In the genomic region with DNA sequence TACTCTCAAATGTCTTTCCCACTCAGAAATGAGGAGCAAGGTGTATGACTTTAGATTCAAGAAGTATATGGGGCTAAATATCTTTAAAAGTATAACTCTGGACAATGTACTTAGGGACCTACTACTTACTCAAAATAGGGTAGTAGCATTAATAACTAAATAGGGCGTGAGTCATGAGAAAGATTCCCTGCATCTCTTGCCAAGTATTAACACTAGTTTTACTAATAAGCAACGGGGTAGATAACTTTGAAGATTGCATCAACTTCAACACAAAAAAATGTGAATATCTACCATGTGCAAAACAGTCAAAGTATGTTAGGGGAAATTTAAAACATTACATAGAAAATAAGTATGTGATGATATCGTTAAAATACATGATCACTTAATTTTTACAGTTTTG, we compare ENCODE assay signal across 23 cellular contexts.
"Had no signal": no experiment of that assay in that cellular context is flagged by ENCODE, and none has a peak within 500 bp of the region (broad histone marks: within the 10 kb centered on the region; RNA-seq: fewer than 3 reads in every experiment).

No MANE protein-coding gene starts in this region.

- H3K4me3 Mint-ChIP-seq: natural killer cell; stimulated activated naive CD8-positive, alpha-beta T cell treated with anti-CD3 and anti-CD28 coated beads, Interleukin-15, amount 100 ng/mL, for 72 hours had no signal

- ATAC-seq: foreskin keratinocyte; gastroesophageal sphincter; heart left ventricle; left colon; lower lobe of right lung; natural killer cell; pancreas; right lobe of liver; stimulated activated naive CD8-positive, alpha-beta T cell treated with anti-CD3 and anti-CD28 coated beads, Interleukin-15, amount 100 ng/mL, for 72 hours had no signal

- H3K9me3 ChIP-seq: esophagus muscularis mucosa, gastroesophageal sphincter, heart left ventricle, left ventricle myocardium inferior, lower lobe of right lung, pancreas, right lobe of liver, thyroid gland had no signal

- H3K4me3 ChIP-seq: dorsolateral prefrontal cortex, esophagus muscularis mucosa, gastroesophageal sphincter, heart left ventricle, hepatocyte, left ventricle myocardium inferior, lower lobe of right lung, pancreas, right lobe of liver, thyroid gland had no signal

- DNase-seq: cerebellar nuclear complex; dorsolateral prefrontal cortex; effector CD4-positive, alpha-beta T cell; foreskin keratinocyte; heart left ventricle; kidney; left colon; left ventricle myocardium inferior; lower lobe of right lung; natural killer cell; pancreas; retina; right lobe of liver; small intestine; stimulated activated CD4-positive, alpha-beta T cell treated with anti-CD3 and anti-CD28 coated beads, Interleukin-15, amount 100 ng/mL, for 24 hours; stimulated activated CD4-positive, alpha-beta T cell treated with anti-CD3 and anti-CD28 coated beads, Interleukin-2, amount 100 ng/mL, for 48 hours; stimulated activated naive CD4-positive, alpha-beta T cell; stimulated activated naive CD8-positive, alpha-beta T cell treated with anti-CD3 and anti-CD28 coated beads, Interleukin-15, amount 100 ng/mL, for 72 hours; thyroid gland had no signal

- H3K4me2 ChIP-seq: hepatocyte had no signal

- H3K4me1 Mint-ChIP-seq: natural killer cell; stimulated activated naive CD8-positive, alpha-beta T cell treated with anti-CD3 and anti-CD28 coated beads, Interleukin-15, amount 100 ng/mL, for 72 hours had no signal

- H3K4me1 ChIP-seq: esophagus muscularis mucosa, foreskin keratinocyte, gastroesophageal sphincter, pancreas, right lobe of liver, thyroid gland had no signal

- H3K27me3 ChIP-seq: dorsolateral prefrontal cortex, esophagus muscularis mucosa, foreskin keratinocyte, gastroesophageal sphincter, heart left ventricle, hepatocyte, pancreas, right lobe of liver, thyroid gland had no signal

- H3K36me3 Mint-ChIP-seq: natural killer cell had no signal

- FAIRE-seq: colon, kidney, small intestine had no signal

- H3K79me2 ChIP-seq: hepatocyte had no signal

- H3K27ac ChIP-seq: dorsolateral prefrontal cortex, esophagus muscularis mucosa, foreskin keratinocyte, gastroesophageal sphincter, heart left ventricle, hepatocyte, left ventricle myocardium inferior, lower lobe of right lung, pancreas, right lobe of liver, thyroid gland had no signal

- H2AFZ ChIP-seq: hepatocyte had no signal

- H3K27ac Mint-ChIP-seq: natural killer cell; stimulated activated naive CD8-positive, alpha-beta T cell treated with anti-CD3 and anti-CD28 coated beads, Interleukin-15, amount 100 ng/mL, for 72 hours had no signal

- H3K27me3 Mint-ChIP-seq: stimulated activated naive CD8-positive, alpha-beta T cell treated with anti-CD3 and anti-CD28 coated beads, Interleukin-15, amount 100 ng/mL, for 72 hours had no signal

- H3K36me3 ChIP-seq: esophagus muscularis mucosa, gastroesophageal sphincter, heart left ventricle, left ventricle myocardium inferior, lower lobe of right lung, pancreas, right lobe of liver, thyroid gland had no signal
